ENCODE assay signal across 1 cellular context in the genomic region with DNA sequence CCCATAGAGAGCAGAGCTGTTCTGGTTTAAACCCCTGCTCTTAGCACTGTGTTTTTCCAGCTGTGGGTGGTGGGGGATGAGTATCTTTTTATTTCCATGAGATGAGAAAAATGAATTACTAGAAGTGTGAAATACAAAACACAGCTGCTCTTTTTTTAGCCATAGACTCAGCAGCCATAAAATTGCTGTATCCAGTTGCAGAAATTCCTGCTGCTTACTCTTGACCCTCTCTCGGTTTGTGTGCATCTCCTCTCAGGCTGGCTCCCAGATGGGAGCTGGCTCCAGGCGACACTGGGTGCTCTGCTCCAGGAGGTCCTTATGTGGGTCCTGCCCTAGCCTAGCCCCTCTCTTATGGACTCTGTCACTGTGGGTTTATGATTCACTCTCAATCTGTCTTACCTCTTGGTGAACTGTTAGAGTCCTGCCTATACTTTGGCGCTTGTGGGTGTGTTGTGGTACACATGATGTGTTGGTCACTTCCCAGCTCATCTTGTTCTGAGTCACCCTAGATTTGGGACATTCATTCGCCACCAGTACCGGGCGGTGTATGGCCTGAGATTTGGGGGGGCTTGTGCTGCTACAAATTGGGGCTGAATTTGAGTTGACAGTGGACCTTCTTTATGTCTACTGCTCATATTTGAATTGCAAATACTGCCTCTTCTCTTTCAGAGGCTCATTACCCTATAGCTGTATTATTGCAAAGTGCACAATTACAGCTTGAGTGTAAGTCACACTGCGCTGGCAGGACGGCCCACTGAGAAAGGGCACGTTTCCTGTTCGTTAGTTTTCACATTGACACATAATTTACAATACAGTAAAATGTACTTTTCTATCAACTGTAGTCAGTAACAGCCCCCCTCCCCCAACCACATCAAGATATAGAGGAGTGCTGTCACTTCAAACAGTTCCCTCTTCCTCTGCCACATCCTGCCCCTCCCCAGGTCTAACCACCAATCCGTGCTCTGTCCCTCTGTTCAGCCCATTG.
TF ChIP-seq lines count a peak whose summit lies in the region.

No MANE protein-coding gene starts in this region.

TF ChIP-seq in GM12878, 131 proteins besides CTCF, POLR2A, EP300 and RAD21 (continued from another document):
- TF ChIP-seq, protein P1, sequence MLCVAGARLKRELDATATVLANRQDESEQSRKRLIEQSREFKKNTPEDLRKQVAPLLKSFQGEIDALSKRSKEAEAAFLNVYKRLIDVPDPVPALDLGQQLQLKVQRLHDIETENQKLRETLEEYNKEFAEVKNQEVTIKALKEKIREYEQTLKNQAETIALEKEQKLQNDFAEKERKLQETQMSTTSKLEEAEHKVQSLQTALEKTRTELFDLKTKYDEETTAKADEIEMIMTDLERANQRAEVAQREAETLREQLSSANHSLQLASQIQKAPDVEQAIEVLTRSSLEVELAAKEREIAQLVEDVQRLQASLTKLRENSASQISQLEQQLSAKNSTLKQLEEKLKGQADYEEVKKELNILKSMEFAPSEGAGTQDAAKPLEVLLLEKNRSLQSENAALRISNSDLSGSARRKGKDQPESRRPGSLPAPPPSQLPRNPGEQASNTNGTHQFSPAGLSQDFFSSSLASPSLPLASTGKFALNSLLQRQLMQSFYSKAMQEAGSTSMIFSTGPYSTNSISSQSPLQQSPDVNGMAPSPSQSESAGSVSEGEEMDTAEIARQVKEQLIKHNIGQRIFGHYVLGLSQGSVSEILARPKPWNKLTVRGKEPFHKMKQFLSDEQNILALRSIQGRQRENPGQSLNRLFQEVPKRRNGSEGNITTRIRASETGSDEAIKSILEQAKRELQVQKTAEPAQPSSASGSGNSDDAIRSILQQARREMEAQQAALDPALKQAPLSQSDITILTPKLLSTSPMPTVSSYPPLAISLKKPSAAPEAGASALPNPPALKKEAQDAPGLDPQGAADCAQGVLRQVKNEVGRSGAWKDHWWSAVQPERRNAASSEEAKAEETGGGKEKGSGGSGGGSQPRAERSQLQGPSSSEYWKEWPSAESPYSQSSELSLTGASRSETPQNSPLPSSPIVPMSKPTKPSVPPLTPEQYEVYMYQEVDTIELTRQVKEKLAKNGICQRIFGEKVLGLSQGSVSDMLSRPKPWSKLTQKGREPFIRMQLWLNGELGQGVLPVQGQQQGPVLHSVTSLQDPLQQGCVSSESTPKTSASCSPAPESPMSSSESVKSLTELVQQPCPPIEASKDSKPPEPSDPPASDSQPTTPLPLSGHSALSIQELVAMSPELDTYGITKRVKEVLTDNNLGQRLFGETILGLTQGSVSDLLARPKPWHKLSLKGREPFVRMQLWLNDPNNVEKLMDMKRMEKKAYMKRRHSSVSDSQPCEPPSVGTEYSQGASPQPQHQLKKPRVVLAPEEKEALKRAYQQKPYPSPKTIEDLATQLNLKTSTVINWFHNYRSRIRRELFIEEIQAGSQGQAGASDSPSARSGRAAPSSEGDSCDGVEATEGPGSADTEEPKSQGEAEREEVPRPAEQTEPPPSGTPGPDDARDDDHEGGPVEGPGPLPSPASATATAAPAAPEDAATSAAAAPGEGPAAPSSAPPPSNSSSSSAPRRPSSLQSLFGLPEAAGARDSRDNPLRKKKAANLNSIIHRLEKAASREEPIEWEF (IDR thresholded peaks at IDR 0.05; ENCODE audit: insufficient replicate concordance, low read depth, low read length) = no peak
- TF ChIP-seq, protein P2, sequence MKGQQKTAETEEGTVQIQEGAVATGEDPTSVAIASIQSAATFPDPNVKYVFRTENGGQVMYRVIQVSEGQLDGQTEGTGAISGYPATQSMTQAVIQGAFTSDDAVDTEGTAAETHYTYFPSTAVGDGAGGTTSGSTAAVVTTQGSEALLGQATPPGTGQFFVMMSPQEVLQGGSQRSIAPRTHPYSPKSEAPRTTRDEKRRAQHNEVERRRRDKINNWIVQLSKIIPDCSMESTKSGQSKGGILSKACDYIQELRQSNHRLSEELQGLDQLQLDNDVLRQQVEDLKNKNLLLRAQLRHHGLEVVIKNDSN (IDR thresholded peaks at IDR 0.05; ENCODE audit: borderline replicate concordance, extremely low read length, insufficient read depth, low read depth, low read length) = no peak
- TF ChIP-seq, protein P3, sequence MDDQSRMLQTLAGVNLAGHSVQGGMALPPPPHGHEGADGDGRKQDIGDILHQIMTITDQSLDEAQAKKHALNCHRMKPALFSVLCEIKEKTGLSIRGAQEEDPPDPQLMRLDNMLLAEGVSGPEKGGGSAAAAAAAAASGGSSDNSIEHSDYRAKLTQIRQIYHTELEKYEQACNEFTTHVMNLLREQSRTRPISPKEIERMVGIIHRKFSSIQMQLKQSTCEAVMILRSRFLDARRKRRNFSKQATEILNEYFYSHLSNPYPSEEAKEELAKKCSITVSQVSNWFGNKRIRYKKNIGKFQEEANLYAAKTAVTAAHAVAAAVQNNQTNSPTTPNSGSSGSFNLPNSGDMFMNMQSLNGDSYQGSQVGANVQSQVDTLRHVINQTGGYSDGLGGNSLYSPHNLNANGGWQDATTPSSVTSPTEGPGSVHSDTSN (IDR thresholded peaks at IDR 0.05; ENCODE audit: insufficient replicate concordance, low read depth, low read length) = peak; percentile 25
- 0 out of 2 replicates have a peak, but pooled peaks have one; percentile 10 for TF ChIP-seq LARP7 (IDR thresholded peaks at IDR 0.05)
- TF ChIP-seq YY1 (IDR thresholded peaks at IDR 0.05; ENCODE audit: low read depth, low read length) = peak; percentile 18; the same call in 1 of the 2 replicates
- no peak for TF ChIP-seq FOXK2 (IDR thresholded peaks at IDR 0.05)
- TF ChIP-seq MTA2 (IDR thresholded peaks at IDR 0.05; ENCODE audit: low read depth) = no peak
- TF ChIP-seq, protein P4, sequence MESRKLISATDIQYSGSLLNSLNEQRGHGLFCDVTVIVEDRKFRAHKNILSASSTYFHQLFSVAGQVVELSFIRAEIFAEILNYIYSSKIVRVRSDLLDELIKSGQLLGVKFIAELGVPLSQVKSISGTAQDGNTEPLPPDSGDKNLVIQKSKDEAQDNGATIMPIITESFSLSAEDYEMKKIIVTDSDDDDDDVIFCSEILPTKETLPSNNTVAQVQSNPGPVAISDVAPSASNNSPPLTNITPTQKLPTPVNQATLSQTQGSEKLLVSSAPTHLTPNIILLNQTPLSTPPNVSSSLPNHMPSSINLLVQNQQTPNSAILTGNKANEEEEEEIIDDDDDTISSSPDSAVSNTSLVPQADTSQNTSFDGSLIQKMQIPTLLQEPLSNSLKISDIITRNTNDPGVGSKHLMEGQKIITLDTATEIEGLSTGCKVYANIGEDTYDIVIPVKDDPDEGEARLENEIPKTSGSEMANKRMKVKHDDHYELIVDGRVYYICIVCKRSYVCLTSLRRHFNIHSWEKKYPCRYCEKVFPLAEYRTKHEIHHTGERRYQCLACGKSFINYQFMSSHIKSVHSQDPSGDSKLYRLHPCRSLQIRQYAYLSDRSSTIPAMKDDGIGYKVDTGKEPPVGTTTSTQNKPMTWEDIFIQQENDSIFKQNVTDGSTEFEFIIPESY (IDR thresholded peaks at IDR 0.05) = no peak
- TF ChIP-seq, protein P5, sequence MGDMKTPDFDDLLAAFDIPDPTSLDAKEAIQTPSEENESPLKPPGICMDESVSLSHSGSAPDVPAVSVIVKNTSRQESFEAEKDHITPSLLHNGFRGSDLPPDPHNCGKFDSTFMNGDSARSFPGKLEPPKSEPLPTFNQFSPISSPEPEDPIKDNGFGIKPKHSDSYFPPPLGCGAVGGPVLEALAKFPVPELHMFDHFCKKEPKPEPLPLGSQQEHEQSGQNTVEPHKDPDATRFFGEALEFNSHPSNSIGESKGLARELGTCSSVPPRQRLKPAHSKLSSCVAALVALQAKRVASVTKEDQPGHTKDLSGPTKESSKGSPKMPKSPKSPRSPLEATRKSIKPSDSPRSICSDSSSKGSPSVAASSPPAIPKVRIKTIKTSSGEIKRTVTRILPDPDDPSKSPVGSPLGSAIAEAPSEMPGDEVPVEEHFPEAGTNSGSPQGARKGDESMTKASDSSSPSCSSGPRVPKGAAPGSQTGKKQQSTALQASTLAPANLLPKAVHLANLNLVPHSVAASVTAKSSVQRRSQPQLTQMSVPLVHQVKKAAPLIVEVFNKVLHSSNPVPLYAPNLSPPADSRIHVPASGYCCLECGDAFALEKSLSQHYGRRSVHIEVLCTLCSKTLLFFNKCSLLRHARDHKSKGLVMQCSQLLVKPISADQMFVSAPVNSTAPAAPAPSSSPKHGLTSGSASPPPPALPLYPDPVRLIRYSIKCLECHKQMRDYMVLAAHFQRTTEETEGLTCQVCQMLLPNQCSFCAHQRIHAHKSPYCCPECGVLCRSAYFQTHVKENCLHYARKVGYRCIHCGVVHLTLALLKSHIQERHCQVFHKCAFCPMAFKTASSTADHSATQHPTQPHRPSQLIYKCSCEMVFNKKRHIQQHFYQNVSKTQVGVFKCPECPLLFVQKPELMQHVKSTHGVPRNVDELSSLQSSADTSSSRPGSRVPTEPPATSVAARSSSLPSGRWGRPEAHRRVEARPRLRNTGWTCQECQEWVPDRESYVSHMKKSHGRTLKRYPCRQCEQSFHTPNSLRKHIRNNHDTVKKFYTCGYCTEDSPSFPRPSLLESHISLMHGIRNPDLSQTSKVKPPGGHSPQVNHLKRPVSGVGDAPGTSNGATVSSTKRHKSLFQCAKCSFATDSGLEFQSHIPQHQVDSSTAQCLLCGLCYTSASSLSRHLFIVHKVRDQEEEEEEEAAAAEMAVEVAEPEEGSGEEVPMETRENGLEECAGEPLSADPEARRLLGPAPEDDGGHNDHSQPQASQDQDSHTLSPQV (IDR thresholded peaks at IDR 0.05) = no peak
- TF ChIP-seq NFIC (IDR thresholded peaks at IDR 0.05; ENCODE audit: low read depth, low read length) = no peak; the same call in 1 of the 2 replicates
- no peak for TF ChIP-seq TCF3 (IDR thresholded peaks at IDR 0.05; ENCODE audit: borderline replicate concordance, insufficient read depth, low read depth, low read length)
